Comparison of ENCODE assay signal across 12 cellular contexts in the genomic region with DNA sequence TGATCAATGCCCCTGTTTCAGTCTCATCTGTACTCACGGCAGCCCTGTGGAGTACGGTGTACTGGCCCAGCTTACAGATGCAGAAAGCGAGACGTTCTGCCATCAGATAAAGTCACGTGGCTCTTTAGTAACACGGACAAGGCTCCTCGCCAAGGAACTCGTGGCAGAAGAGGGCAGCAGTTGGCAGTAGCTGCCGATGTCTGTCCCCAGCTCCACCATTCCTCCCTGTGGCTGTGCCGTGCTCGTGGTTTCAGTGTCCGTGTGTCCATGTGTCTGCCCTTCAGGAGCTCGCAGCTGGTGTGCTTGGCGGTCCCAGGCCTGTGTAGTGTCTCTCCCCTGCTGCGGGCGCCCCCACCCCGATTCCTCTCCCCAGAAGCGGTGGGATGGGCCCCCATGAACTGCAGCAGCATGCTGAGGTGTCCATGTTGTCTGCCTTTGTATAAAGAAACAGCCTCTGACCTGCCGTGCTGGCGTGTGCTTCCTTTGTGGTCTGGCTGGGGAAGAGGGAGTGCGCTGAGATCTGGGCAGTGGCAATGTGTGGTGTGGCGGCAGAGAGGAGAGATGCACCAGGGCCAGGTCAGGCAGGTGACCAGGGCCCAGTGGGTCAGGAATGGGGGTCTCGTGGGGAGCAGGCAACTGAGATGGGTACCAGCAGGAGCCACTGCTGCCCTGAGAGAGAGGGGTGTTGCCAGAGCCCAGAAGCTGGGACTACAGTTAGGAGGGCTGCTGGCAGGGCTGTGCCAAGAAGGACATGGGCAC. TPM values are rescaled to one million over a fixed set of nuclear protein-coding genes. Genes with fewer than 3 reads are reported as not detected.
DNase-seq lines count a peak whose midpoint lies in the region; ATAC-seq and TF ChIP-seq lines count a peak whose summit lies in the region.
"Had no signal": no experiment of that assay in that cellular context is flagged by ENCODE, and none has a peak within 500 bp of the region (broad histone marks: within the 10 kb centered on the region; RNA-seq: fewer than 3 reads in every experiment).

No MANE protein-coding gene starts in this region.

- no peaks in the 10 kb centered on the region for H3K9me3 ChIP-seq in endodermal cell (ENCODE audit: control insufficient read depth, low read length)
- H3K9me3 ChIP-seq in CD8-positive, alpha-beta memory T cell (ENCODE audit: low read length): no peaks in the 10 kb centered on the region
- H3K9me3 ChIP-seq: MG63 had no signal

- no peaks in the 10 kb centered on the region for H3K9me3 Mint-ChIP-seq in endodermal cell
- H3K9me3 Mint-ChIP-seq in CD8-positive, alpha-beta memory T cell: no peaks in the 10 kb centered on the region

- peaks cover 32% of the 10 kb centered on the region for H3K36me3 ChIP-seq in endodermal cell (ENCODE audit: control insufficient read depth, insufficient read depth, low read length)
- peaks cover 31% of the 10 kb centered on the region for H3K36me3 ChIP-seq in CD8-positive, alpha-beta memory T cell (ENCODE audit: insufficient read depth, low read length)

- 95 to 97% methylated on average over 18 to 23 of the region's 23 CpGs for WGBS in endodermal cell (ENCODE audit: insufficient coverage in 1 of 2, insufficient read length in 1 of 2), 2 experiments

- H3K36me3 Mint-ChIP-seq in endodermal cell (ENCODE audit: low read depth): peaks cover 43% of the 10 kb centered on the region
- peaks cover 0 to 55% (median 9%) of the 10 kb centered on the region in 3 donors for H3K36me3 Mint-ChIP-seq in CD8-positive, alpha-beta memory T cell

- no peak overlapping the region for H3K9ac ChIP-seq in endodermal cell (ENCODE audit: extremely low read depth, low read length, poor library complexity, severe bottlenecking)

- H3K27me3 Mint-ChIP-seq in endodermal cell (ENCODE audit: insufficient read depth): no peaks in the 10 kb centered on the region
- H3K27me3 Mint-ChIP-seq in CD8-positive, alpha-beta memory T cell: no peaks in the 10 kb centered on the region

- H3K27ac Mint-ChIP-seq in endodermal cell: peak overlapping the region; percentile 9
- peak overlapping the region in 4 of 8 donors; percentile 3 to 95 (median 28) for H3K27ac Mint-ChIP-seq in CD8-positive, alpha-beta memory T cell

- no peak overlapping the region for H3K4me3 Mint-ChIP-seq in endodermal cell
- H3K4me3 Mint-ChIP-seq in CD8-positive, alpha-beta memory T cell: no peak overlapping the region

- peak overlapping the region; percentile 38 for H3K27ac ChIP-seq in endodermal cell (ENCODE audit: low read depth, low read length)
- H3K27ac ChIP-seq in CD8-positive, alpha-beta memory T cell (ENCODE audit: low read depth, low read length): no peak overlapping the region

- no peak overlapping the region for H3K4me3 ChIP-seq in endodermal cell (ENCODE audit: low read length)
- H3K4me3 ChIP-seq in CD8-positive, alpha-beta memory T cell (ENCODE audit: low read length): no peak overlapping the region
- H3K4me3 ChIP-seq: MG63 had no signal

- ATAC-seq in Right ventricle myocardium superior (ENCODE audit: poor library complexity) (peak; percentile 68), GM19397 (IDR thresholded peaks at IDR 0.05; ENCODE audit: unreplicated experiment) (no peak)

- no peaks in the 10 kb centered on the region for H3K4me1 ChIP-seq in endodermal cell (ENCODE audit: control insufficient read depth, insufficient read depth, low read length)
- no peaks in the 10 kb centered on the region for H3K4me1 ChIP-seq in CD8-positive, alpha-beta memory T cell (ENCODE audit: insufficient read depth, low read length)

- POLR2A ChIA-PET in CD8-positive, alpha-beta memory T cell (lab: Charles Lee): no interaction called here

- no peak for TF ChIP-seq CTCF in endodermal cell (conservative IDR thresholded peaks at IDR 0.05)

- intact Hi-C loops in Right ventricle myocardium superior (cut with DNase I) (no loop called here), cardiac septum (cut with DNase I) (no loop called here)

- DNase-seq in Right ventricle myocardium superior (peak; percentile 58), cardiac septum (ENCODE audit: low spot score) (no peak), endodermal cell (no peak), myocyte (ENCODE audit: low read depth) (peak; percentile 77), SHP77 treated with DMSO at 0.1 percent for 48 hours (lab: John Stamatoyannopoulos, UW) (no peak)
- DNase-seq in stimulated activated naive CD4-positive, alpha-beta T cell (lab: John Stamatoyannopoulos, UW): no peak
- no peak for DNase-seq in CD8-positive, alpha-beta memory T cell
- DNase-seq: activated naive CD4-positive, alpha-beta T cell treated with anti-CD3 and anti-CD28 coated beads, Interleukin-2, amount 50 U/mL, for 16 hours; GOT3; MG63; NCI-H345 had no signal

- CTCF ChIA-PET in CD8-positive, alpha-beta memory T cell (lab: Charles Lee): no interaction called here

- no peaks in the 10 kb centered on the region for H3K4me1 Mint-ChIP-seq in endodermal cell
- H3K4me1 Mint-ChIP-seq in CD8-positive, alpha-beta memory T cell: peaks cover 0 to under 1% (median 0%) of the 10 kb centered on the region in 3 donors

- no peaks in the 10 kb centered on the region for H3K27me3 ChIP-seq in endodermal cell (ENCODE audit: control insufficient read depth, insufficient read depth, low read length, poor library complexity, severe bottlenecking)
- H3K27me3 ChIP-seq in CD8-positive, alpha-beta memory T cell (ENCODE audit: insufficient read depth, low read length, poor library complexity, severe bottlenecking): no peaks in the 10 kb centered on the region
- H3K27me3 ChIP-seq: MG63 had no signal

RNA-seq across cellular contexts. Expression of gene RHBDD2, which starts 9.8 kb away (rescaled TPM):
- 16.3 TPM for total RNA-seq in Right ventricle myocardium superior
- total RNA-seq in cardiac septum: 33.6 TPM
- 10 to 100 TPM; 51.6 to 68.9 TPM for total RNA-seq in endodermal cell
- polyA plus RNA-seq in endodermal cell (2013, experiment 1 of 2): 76.5 TPM
- polyA plus RNA-seq in endodermal cell (2013, experiment 2 of 2): 71.4 TPM
- 83.4 and 107 TPM in 2 replicates for total RNA-seq in myocyte
- 113 TPM for polyA plus RNA-seq in myocyte (2012)
- 10 to 100 TPM; 39.8 to 44.6 TPM for total RNA-seq in CD8-positive, alpha-beta memory T cell
- 108 TPM for polyA plus RNA-seq in CD8-positive, alpha-beta memory T cell

RNA-seq across cellular contexts. Expression of gene POR, which starts 26.3 kb away (rescaled TPM):
- total RNA-seq in Right ventricle myocardium superior (54.7 TPM), cardiac septum (39.7 TPM), endodermal cell (10 to 100 TPM; 85.2 to 92.9 TPM), myocyte (205 and 262 TPM in 2 replicates)
- 96.3 TPM for polyA plus RNA-seq in endodermal cell (2013, experiment 1 of 2)
- 80.9 TPM for polyA plus RNA-seq in endodermal cell (2013, experiment 2 of 2)
- 93.0 TPM for polyA plus RNA-seq in myocyte (2012)
- 10 to 100 TPM; 40.7 to 41.6 TPM for total RNA-seq in CD8-positive, alpha-beta memory T cell
- polyA plus RNA-seq in CD8-positive, alpha-beta memory T cell: 61.4 TPM

Comparison
In these comparisons a context has a peak if more than half of its experiments do, and no peak if none do; other contexts are left out.
1. DNase-seq: peak in Right ventricle myocardium superior (single experiment) and myocyte (single experiment); none in cardiac septum (single experiment), endodermal cell (single experiment), stimulated activated naive CD4-positive, alpha-beta T cell (0 of 6), SHP77 treated with DMSO at 0.1 percent for 48 hours (single experiment) and CD8-positive, alpha-beta memory T cell (0 of 5).